ENCODE assay signal across 8 cellular contexts in the genomic region with DNA sequence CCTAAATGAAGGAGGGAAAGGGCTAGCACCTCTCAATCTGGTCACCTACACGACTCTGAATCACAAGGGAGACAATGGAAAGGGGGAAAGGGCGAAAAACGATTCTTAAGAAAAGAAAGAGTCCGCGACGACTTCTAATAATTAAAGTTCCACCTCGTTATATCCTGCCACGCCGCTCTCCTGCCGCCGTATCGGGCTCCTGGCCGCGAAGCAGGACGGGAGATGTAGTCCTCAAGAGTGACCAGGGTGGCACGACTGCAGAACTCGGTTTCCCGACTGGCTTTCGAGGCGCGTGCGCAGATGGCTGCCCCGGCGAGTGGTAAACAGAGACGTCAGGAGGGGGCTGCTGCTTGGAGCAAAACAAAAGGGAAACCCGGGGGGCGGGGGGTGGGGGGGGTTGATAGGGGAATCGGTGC. TPM values are rescaled to one million over a fixed set of nuclear protein-coding genes. Genes with fewer than 3 reads are reported as not detected.
DNase-seq lines count a peak whose midpoint lies in the region; ATAC-seq and TF ChIP-seq lines count a peak whose summit lies in the region.

A gene with protein sequence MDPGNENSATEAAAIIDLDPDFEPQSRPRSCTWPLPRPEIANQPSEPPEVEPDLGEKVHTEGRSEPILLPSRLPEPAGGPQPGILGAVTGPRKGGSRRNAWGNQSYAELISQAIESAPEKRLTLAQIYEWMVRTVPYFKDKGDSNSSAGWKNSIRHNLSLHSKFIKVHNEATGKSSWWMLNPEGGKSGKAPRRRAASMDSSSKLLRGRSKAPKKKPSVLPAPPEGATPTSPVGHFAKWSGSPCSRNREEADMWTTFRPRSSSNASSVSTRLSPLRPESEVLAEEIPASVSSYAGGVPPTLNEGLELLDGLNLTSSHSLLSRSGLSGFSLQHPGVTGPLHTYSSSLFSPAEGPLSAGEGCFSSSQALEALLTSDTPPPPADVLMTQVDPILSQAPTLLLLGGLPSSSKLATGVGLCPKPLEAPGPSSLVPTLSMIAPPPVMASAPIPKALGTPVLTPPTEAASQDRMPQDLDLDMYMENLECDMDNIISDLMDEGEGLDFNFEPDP (plus strand): TSS at position 297 of the 416 bp plus-strand sequence. CDS start 678 bp downstream, outside the sequence.

- H3K27me3 Mint-ChIP-seq in activated CD4-positive, alpha-beta memory T cell treated with anti-CD3 and anti-CD28 coated beads, Interleukin-2, amount 10 ng/mL, durations not matched to agents 7 days and 5 days: peaks cover 2% of the 10 kb centered on the region

- peak within 1 kb of the TSS; percentile 96 for H3K4me3 Mint-ChIP-seq in activated CD4-positive, alpha-beta memory T cell treated with anti-CD3 and anti-CD28 coated beads, Interleukin-2, amount 10 ng/mL, durations not matched to agents 7 days and 5 days

- TF ChIP-seq CTCF in C4-2B (conservative IDR thresholded peaks at IDR 0.05): no peak

- DNase-seq in HK-2 (ENCODE audit: unreplicated experiment): peak; percentile 86
- peak; percentile 70 for DNase-seq in NCI-H82 treated with DMSO at 0.1 percent for 48 hours (lab: John Stamatoyannopoulos, UW; ENCODE audit: unreplicated experiment)
- peak; percentile 90 for DNase-seq in activated CD4-positive, alpha-beta memory T cell treated with anti-CD3 and anti-CD28 coated beads, Interleukin-2, amount 10 ng/mL, durations not matched to agents 7 days and 5 days
- peak; percentile 89 for DNase-seq in ecto neural progenitor cell (ENCODE audit: low spot score)
- DNase-seq in lung microvascular endothelial cell (ENCODE audit: low read depth in 2 of 2): peak; percentile 89 to 92
- peak; percentile 62 to 78 (median 77) for DNase-seq in stimulated activated CD4-positive, alpha-beta T cell treated with anti-CD3 and anti-CD28 coated beads, TNF-alpha, amount 100 ng/mL, for 4 hours (ENCODE audit: low read depth in 3 of 3)

- POLR2A ChIA-PET in activated CD4-positive, alpha-beta memory T cell treated with anti-CD3 and anti-CD28 coated beads, Interleukin-2, amount 10 ng/mL, durations not matched to agents 7 days and 5 days (lab: Charles Lee): interaction anchor here (0.9 to 2.7 kb wide), 6 partner anchors 10 to 36 kb away, joined by 3 to 30 read pairs (median 4); a partner anchor contains a TSS

- ATAC-seq in GM19438 (IDR thresholded peaks at IDR 0.05; ENCODE audit: low read depth, unreplicated experiment): peak; percentile 90

- H3K9me3 Mint-ChIP-seq in activated CD4-positive, alpha-beta memory T cell treated with anti-CD3 and anti-CD28 coated beads, Interleukin-2, amount 10 ng/mL, durations not matched to agents 7 days and 5 days: no peaks in the 10 kb centered on the region

- CTCF ChIA-PET in activated CD4-positive, alpha-beta memory T cell treated with anti-CD3 and anti-CD28 coated beads, Interleukin-2, amount 10 ng/mL, durations not matched to agents 7 days and 5 days (lab: Charles Lee): interaction anchor here (0.7 to 2.6 kb wide), 3 partner anchors 10 to 35 kb away, joined by 5 to 9 read pairs (median 8); a partner anchor contains a TSS

- H3K27ac Mint-ChIP-seq in activated CD4-positive, alpha-beta memory T cell treated with anti-CD3 and anti-CD28 coated beads, Interleukin-2, amount 10 ng/mL, durations not matched to agents 7 days and 5 days: peak within 1 kb of the TSS; percentile 66

- H3K36me3 Mint-ChIP-seq in activated CD4-positive, alpha-beta memory T cell treated with anti-CD3 and anti-CD28 coated beads, Interleukin-2, amount 10 ng/mL, durations not matched to agents 7 days and 5 days (ENCODE audit: low read depth): no peaks in the 10 kb centered on the region

- H3K27ac ChIP-seq in C4-2B: peak within 1 kb of the TSS; percentile 46

- peaks cover 32% of the 10 kb centered on the region for H3K4me1 Mint-ChIP-seq in activated CD4-positive, alpha-beta memory T cell treated with anti-CD3 and anti-CD28 coated beads, Interleukin-2, amount 10 ng/mL, durations not matched to agents 7 days and 5 days

RNA-seq across cellular contexts. Expression of the gene that starts here (rescaled TPM):
- total RNA-seq in activated CD4-positive, alpha-beta memory T cell treated with anti-CD3 and anti-CD28 coated beads, Interleukin-2, amount 10 ng/mL, durations not matched to agents 7 days and 5 days: 10 to 100 TPM; 18.4 to 20.4 TPM
- total RNA-seq in lung microvascular endothelial cell: 5.2 and 11.7 TPM in 2 replicates

Comparison
In these comparisons a context has a peak if more than half of its experiments do, and no peak if none do; other contexts are left out.
1. Peak in every context shown above with its lines: DNase-seq, ATAC-seq and H3K27ac ChIP-seq.